Comparison of ENCODE assay signal across 8 cellular contexts in the genomic region with DNA sequence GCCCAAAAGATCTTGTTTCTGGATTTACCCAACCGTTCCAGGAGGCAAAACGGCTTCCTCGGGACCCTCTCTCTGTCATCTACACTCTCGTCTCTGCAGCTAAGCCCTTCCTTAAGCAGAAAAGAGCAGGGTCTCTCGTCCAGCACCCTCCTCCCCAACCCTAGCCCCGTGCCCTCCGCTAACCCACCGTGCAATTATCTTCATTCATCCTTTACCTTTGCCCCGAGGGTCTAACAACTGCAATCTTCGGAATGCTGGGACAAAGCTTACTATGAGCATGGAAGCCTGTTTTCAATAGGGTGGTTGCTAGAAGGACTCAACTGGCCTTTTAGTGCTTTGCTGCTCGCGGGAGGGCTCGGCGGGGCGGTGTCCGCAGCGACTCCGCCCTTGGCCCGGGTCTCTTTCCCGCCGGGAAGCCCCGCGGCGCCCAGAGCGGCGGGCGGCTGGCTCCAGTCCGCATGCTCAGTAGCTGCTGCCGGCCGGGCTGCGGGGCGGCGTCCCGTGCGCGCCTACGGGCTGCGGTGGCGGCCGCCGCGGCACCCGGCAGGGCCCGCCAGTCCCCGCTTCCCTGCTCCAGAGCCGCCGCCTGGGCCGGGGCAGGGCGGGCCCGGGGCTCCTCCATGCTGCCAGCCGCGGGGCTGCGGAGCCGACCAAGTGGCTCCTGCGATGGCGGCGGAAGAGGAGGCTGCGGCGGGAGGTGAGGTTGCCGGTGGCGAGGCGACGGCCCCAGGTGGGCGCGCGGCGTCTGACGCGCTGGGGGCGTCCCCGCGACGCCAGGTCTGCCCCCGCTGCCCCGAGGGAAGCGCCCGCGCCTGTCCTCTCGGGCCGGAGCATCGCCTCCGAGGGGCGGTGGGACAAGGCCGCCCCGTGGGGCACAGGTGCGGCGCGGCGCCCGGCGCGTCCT. TPM values are rescaled to one million over a fixed set of nuclear protein-coding genes. Genes with fewer than 3 reads are reported as not detected.
DNase-seq lines count a peak whose midpoint lies in the region; ATAC-seq, FAIRE-seq and TF ChIP-seq lines count a peak whose summit lies in the region.

A gene with protein sequence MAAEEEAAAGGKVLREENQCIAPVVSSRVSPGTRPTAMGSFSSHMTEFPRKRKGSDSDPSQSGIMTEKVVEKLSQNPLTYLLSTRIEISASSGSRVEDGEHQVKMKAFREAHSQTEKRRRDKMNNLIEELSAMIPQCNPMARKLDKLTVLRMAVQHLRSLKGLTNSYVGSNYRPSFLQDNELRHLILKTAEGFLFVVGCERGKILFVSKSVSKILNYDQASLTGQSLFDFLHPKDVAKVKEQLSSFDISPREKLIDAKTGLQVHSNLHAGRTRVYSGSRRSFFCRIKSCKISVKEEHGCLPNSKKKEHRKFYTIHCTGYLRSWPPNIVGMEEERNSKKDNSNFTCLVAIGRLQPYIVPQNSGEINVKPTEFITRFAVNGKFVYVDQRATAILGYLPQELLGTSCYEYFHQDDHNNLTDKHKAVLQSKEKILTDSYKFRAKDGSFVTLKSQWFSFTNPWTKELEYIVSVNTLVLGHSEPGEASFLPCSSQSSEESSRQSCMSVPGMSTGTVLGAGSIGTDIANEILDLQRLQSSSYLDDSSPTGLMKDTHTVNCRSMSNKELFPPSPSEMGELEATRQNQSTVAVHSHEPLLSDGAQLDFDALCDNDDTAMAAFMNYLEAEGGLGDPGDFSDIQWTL (plus strand): TSS at position 430 of the 904 bp plus-strand sequence. CDS start 237 bp downstream, at position 667.

- FAIRE-seq in GM12878 (lab: Jason Lieb, UNC) = no peak

- H3K4me1 ChIP-seq in GM12878 (ENCODE audit: control insufficient read depth, insufficient read depth, low read length) (peaks cover 42% of the 10 kb centered on the region), smooth muscle cell (ENCODE audit: low read depth) (peaks cover 16% of the 10 kb centered on the region)

- H3K9me3 ChIP-seq in SU-DHL-6 (ENCODE audit: insufficient read depth, low read length) (no peaks in the 10 kb centered on the region), GM12878 (replicated peaks; ENCODE audit: control insufficient read depth, insufficient read depth, low read length) (no peaks in the 10 kb centered on the region), iPS-18c (ENCODE audit: control insufficient read depth, insufficient read depth, low read length) (no peaks in the 10 kb centered on the region), smooth muscle cell (replicated peaks; ENCODE audit: low read depth) (no peaks in the 10 kb centered on the region)

- H4K20me1 ChIP-seq in SU-DHL-6 (ENCODE audit: low read depth, low read length) (no peaks in the 10 kb centered on the region), GM12878 (ENCODE audit: control insufficient read depth, insufficient read depth) (no peaks in the 10 kb centered on the region), smooth muscle cell (ENCODE audit: low read depth) (no peaks in the 10 kb centered on the region)

- H3F3A ChIP-seq in SU-DHL-6 (ENCODE audit: insufficient read depth) (peaks cover 6% of the 10 kb centered on the region; the same call in 1 of the 2 replicates), smooth muscle cell (ENCODE audit: low read depth) (peaks cover 24% of the 10 kb centered on the region)

- H3K79me2 ChIP-seq in SU-DHL-6 (ENCODE audit: insufficient read depth, low read length) = no peaks in the 10 kb centered on the region
- H3K79me2 ChIP-seq in GM12878 (ENCODE audit: control insufficient read depth, insufficient read depth, low read length) = peaks cover 59% of the 10 kb centered on the region
- peaks cover 7% of the 10 kb centered on the region for H3K79me2 ChIP-seq in smooth muscle cell (ENCODE audit: low read depth)

- under 1% methylated on average over 75 of the region's 92 CpGs for WGBS in GM12878 (ENCODE audit: insufficient coverage, insufficient replicate concordance, low lambda C conversion rate, missing lambda C conversion rate)
- 5% methylated on average over 43 of the region's 92 CpGs for WGBS in smooth muscle cell (ENCODE audit: low lambda C conversion rate)

- H3K4me2 ChIP-seq in SU-DHL-6 (ENCODE audit: low read depth, low read length, poor library complexity, severe bottlenecking) (peak within 1 kb of the TSS; percentile 76), GM12878 (ENCODE audit: control insufficient read depth, insufficient read depth) (peak within 1 kb of the TSS; percentile 100), smooth muscle cell (peak within 1 kb of the TSS; percentile 86)

- ATAC-seq in GM21717 (IDR thresholded peaks at IDR 0.05; ENCODE audit: unreplicated experiment) = peak; percentile 34
- ATAC-seq in GM12878 = peak; percentile 49

- peak within 1 kb of the TSS; percentile 89 for H2AFZ ChIP-seq in SU-DHL-6 (ENCODE audit: low read depth, low read length, severe bottlenecking)
- H2AFZ ChIP-seq in GM12878 (ENCODE audit: control insufficient read depth, low read depth, low read length) = peak within 1 kb of the TSS; percentile 86
- H2AFZ ChIP-seq in smooth muscle cell (ENCODE audit: low read depth) = no peak within 1 kb of the TSS

- RAD21 ChIA-PET in GM12878 (lab: Charles Lee; ENCODE audit: unreplicated experiment) = interaction anchor here (1.1 to 5.5 kb wide), 8 partner anchors 8 to 87 kb away, joined by 3 to 36 read pairs (median 5); no protein-coding TSS in a partner anchor

- in situ Hi-C loops in GM12878 (cut with MboI) = no loop called here

- peak within 1 kb of the TSS; percentile 69 for H3K9ac ChIP-seq in SU-DHL-6 (ENCODE audit: low read length)
- H3K9ac ChIP-seq in GM12878 (ENCODE audit: control insufficient read depth, insufficient read depth, low read length) = peak within 1 kb of the TSS; percentile 91
- H3K9ac ChIP-seq in smooth muscle cell (ENCODE audit: low read depth) = peak within 1 kb of the TSS; percentile 60

- TF ChIP-seq POLR2A in GM12878 (IDR thresholded peaks at IDR 0.05; ENCODE audit: low read depth, low read length) = peak; percentile 87

- no peaks in the 10 kb centered on the region for H3K27me3 ChIP-seq in SU-DHL-6 (ENCODE audit: low read length)
- no peaks in the 10 kb centered on the region for H3K27me3 ChIP-seq in GM12878 (replicated peaks in 1 of 2; ENCODE audit: control insufficient read depth in 2 of 2, insufficient read depth in 2 of 2, low read length in 1 of 2)
- peaks cover 13% of the 10 kb centered on the region for H3K27me3 ChIP-seq in smooth muscle cell (ENCODE audit: low read depth)

- DNase-seq in ELF-1 (ENCODE audit: low read depth, low spot score) (peak; percentile 77), GM12878 (ENCODE audit: low read depth, low spot score) (no peak), smooth muscle cell (lab: John Stamatoyannopoulos, UW; ENCODE audit: unreplicated experiment) (peak; percentile 11), pons (ENCODE audit: low spot score) (no peak)
- peak; percentile 11 for DNase-seq in Jurkat, Clone E6-1 (ENCODE audit: low read depth, low spot score)

- POLR2A ChIA-PET in GM12878 (lab: Charles Lee) = interaction anchor here (0.6 to 4.1 kb wide), 13 partner anchors 8 to 330 kb away, joined by 3 to 20 read pairs (median 4); partner anchors contain the start of gene STK38L

- TF ChIP-seq EP300 in GM12878 (IDR thresholded peaks at IDR 0.05; ENCODE audit: borderline replicate concordance in 1 of 2, control insufficient read depth in 1 of 2, low read depth in 2 of 2, low read length in 2 of 2) = no peak

- peak within 1 kb of the TSS; percentile 67 for H3K4me3 ChIP-seq in Jurkat, Clone E6-1 (ENCODE audit: low read length)
- peak within 1 kb of the TSS; percentile 56 for H3K4me3 ChIP-seq in SU-DHL-6 (ENCODE audit: insufficient read depth, low read length, poor library complexity, severe bottlenecking)
- H3K4me3 ChIP-seq in GM12878 = peak within 1 kb of the TSS; percentile 85
- peak within 1 kb of the TSS; percentile 66 for H3K4me3 ChIP-seq in iPS-18c (ENCODE audit: insufficient read depth, low read depth, low read length)
- peak within 1 kb of the TSS; percentile 67 for H3K4me3 ChIP-seq in smooth muscle cell

- H3K9me2 ChIP-seq in SU-DHL-6 (replicated peaks; ENCODE audit: insufficient read depth, low read length) = no peaks in the 10 kb centered on the region

- CTCF ChIA-PET in GM12878 (lab: Yijun Ruan, JAX) = interaction anchor here (1.1 to 2.6 kb wide), 8 partner anchors 27 to 361 kb away, joined by 3 to 17 read pairs (median 6); no protein-coding TSS in a partner anchor

- H3K36me3 ChIP-seq in SU-DHL-6 (ENCODE audit: low read length) = no peaks in the 10 kb centered on the region
- H3K36me3 ChIP-seq in GM12878 (ENCODE audit: control insufficient read depth in 2 of 2, insufficient read depth in 2 of 2, low read length in 1 of 2) = no peaks in the 10 kb centered on the region
- no peaks in the 10 kb centered on the region for H3K36me3 ChIP-seq in smooth muscle cell (ENCODE audit: low read depth)

- no TSS peak for BruUV-seq in GM12878 (replicated peaks; lab: Mats Ljungman, UMichigan)

- SMC1A ChIA-PET in GM12878 (lab: Charles Lee; ENCODE audit: uncharacterized antibody, unreplicated experiment) = interaction anchor here (0.6 to 20.9 kb wide), 12 partner anchors 8 to 322 kb away, joined by 3 to 207 read pairs (median 6); partner anchors contain the start of gene STK38L

- TF ChIP-seq CTCF in SU-DHL-6 (IDR thresholded peaks at IDR 0.05; ENCODE audit: insufficient read depth, low read length, poor library complexity, severe bottlenecking) (no peak), GM12878 (IDR thresholded peaks at IDR 0.05 in 2 of 3, conservative IDR thresholded peaks at IDR 0.05 in 1 of 3; ENCODE audit: control insufficient read depth in 2 of 3, extremely low read depth in 1 of 3, insufficient read depth in 1 of 3, low read depth in 3 of 3, low read length in 3 of 3) (no peak), smooth muscle cell (IDR thresholded peaks at IDR 0.05; ENCODE audit: borderline replicate concordance, insufficient read depth, poor library complexity, severe bottlenecking) (no peak)

- intact Hi-C loops in GM12878 (cut with micrococcal nuclease; ENCODE audit: unreplicated experiment) = loop anchor here (5.0 kb wide), 1 partner anchor 370 kb away; no protein-coding TSS in a partner anchor

- no peak within 1 kb of the TSS for H3K27ac ChIP-seq in SU-DHL-6 (ENCODE audit: low read depth, low read length)
- peak within 1 kb of the TSS; percentile 89 for H3K27ac ChIP-seq in GM12878 (ENCODE audit: control insufficient read depth, insufficient read depth)
- H3K27ac ChIP-seq in smooth muscle cell (ENCODE audit: low read depth) = peak within 1 kb of the TSS; percentile 97

- no peak for TF ChIP-seq RAD21 in GM12878 (IDR thresholded peaks at IDR 0.05; ENCODE audit: insufficient read depth, low read depth, low read length)

RNA-seq across cellular contexts. Expression of the gene that starts here (rescaled TPM):
- polyA plus RNA-seq in Jurkat, Clone E6-1 (2012; ENCODE audit: insufficient read depth, insufficient read length) = 10.9 TPM
- total RNA-seq in GM12878 (2013; cell fraction: nucleolus; rRNA removed) = 49.7 and 52.1 TPM in 2 replicates
- total RNA-seq in GM12878 (2014; rRNA removed) (37.2 and 40.4 TPM in 2 replicates), GM12878 (2014; rRNA removed; fragmentation: Illumina TruSeq; extraction: Trizol) (53.6 TPM in 2 replicates), GM12878 (2021) (47.2 and 51.7 TPM in 2 replicates), smooth muscle cell (13.3 and 13.6 TPM in 2 replicates)
- 13.3 TPM for polyA plus RNA-seq in GM12878 (2011; ENCODE audit: low read depth)
- polyA plus RNA-seq in GM12878 (2011; rRNA removed) (48.0 and 80.9 TPM in 2 replicates), GM12878 (2014; fragmentation: Illumina TruSeq; extraction: Trizol) (33.9 and 41.1 TPM in 2 replicates), GM12878 (2014; fragmentation: Nextera tagmentation; extraction: Ambion mirVana) (10 to 100 TPM in 1 of 2 experiments, 1 to 10 TPM in 1; 7.9 to 13.1 TPM), GM12878 (2014; rRNA removed) (19.2 and 25.2 TPM in 2 replicates), GM12878 (2016; fragmentation: Nextera tagmentation; extraction: Ambion mirVana) (10 to 100 TPM; 17.6 to 38.1 TPM), smooth muscle cell (5.1 and 6.2 TPM in 2 replicates)
- polyA plus RNA-seq in GM12878 (2011; cell fraction: cytosol; rRNA removed) = 14.4 and 15.3 TPM in 2 replicates
- 14.0 and 16.0 TPM in 2 replicates for polyA plus RNA-seq in GM12878 (2011; cell fraction: nucleus; rRNA removed)
- 17.7 and 25.6 TPM in 2 replicates for polyA plus RNA-seq in GM12878 (2012)
- 32.5 and 45.8 TPM in 2 replicates for polyA minus RNA-seq in GM12878 (2011; rRNA and poly(A)+ RNA removed)
- polyA minus RNA-seq in GM12878 (2011; cell fraction: cytosol; rRNA and poly(A)+ RNA removed) = 22.6 and 33.0 TPM in 2 replicates
- polyA minus RNA-seq in GM12878 (2011; cell fraction: nucleus; rRNA and poly(A)+ RNA removed) = 14.7 and 16.2 TPM in 2 replicates

Comparison
In these comparisons a context has a peak if more than half of its experiments do, and no peak if none do; other contexts are left out.
1. DNase-seq: peak in ELF-1 (single experiment), Jurkat, Clone E6-1 (single experiment) and smooth muscle cell (single experiment); none in GM12878 (single experiment) and pons (single experiment).
2. Peak in every context shown above with its lines, with median percentiles within 50 percentile points of each other: H3K4me3 ChIP-seq, H3K4me2 ChIP-seq and H3K9ac ChIP-seq.